Comparison of ENCODE assay signal across 21 cellular contexts in the genomic region with DNA sequence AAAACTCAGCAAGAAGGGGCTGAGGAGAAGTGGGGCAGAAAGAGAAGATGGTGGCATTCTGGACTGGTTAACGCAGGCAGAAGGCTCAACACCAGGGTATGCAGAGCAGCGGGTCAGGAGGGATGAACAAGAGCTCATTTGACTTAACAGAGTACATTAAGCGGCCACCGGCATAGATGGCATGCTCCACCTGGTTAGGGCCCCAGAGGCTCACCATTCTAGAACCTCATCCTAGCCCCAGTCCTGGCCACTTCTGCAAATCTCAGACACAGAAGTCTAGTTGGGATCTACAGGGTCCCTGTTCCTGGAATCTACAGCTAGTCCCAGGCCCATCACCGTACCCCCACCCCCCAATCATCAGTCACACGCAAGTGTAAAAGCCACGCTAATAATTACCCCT. TPM values are rescaled to one million over a fixed set of nuclear protein-coding genes. Genes with fewer than 3 reads are reported as not detected.
DNase-seq lines count a peak whose midpoint lies in the region; ATAC-seq and TF ChIP-seq lines count a peak whose summit lies in the region.
"Had no signal": no experiment of that assay in that cellular context is flagged by ENCODE, and none has a peak within 500 bp of the region (broad histone marks: within the 10 kb centered on the region; RNA-seq: fewer than 3 reads in every experiment).

No MANE protein-coding gene starts in this region.

- peaks cover 95% of the 10 kb centered on the region for H3K4me1 ChIP-seq in left ventricle myocardium inferior
- H3K4me1 ChIP-seq in upper lobe of left lung, result peaks cover 51 to 65% (median 56%) of the 10 kb centered on the region in 4 donors
- H3K4me1 ChIP-seq: parathyroid adenoma had no signal

- H3K4me1 Mint-ChIP-seq in neural crest cell, result peaks cover 21% of the 10 kb centered on the region

- 97 to 99% methylated on average over 7 of the region's 7 CpGs for WGBS in upper lobe of left lung, 2 donors

- H3K9me3 ChIP-seq in left ventricle myocardium inferior (replicated peaks) (no peaks in the 10 kb centered on the region), upper lobe of left lung (no peaks in the 10 kb centered on the region)
- H3K9me3 ChIP-seq: SK-N-SH had no signal

- DNase-seq in left ventricle myocardium inferior (no peak), left cardiac atrium (no peak), coronary artery (ENCODE audit: low spot score) (no peak), neural crest cell (ENCODE audit: low read depth, low spot score) (no peak), upper lobe of left lung (no peak), cerebellum (ENCODE audit: low spot score) (no peak)
- DNase-seq: activated CD8-positive, alpha-beta T cell treated with anti-CD3 and anti-CD28 coated beads, Interleukin-2, amount 10 ng/mL, durations not matched to agents 7 days and 5 days; activated naive CD4-positive, alpha-beta T cell treated with anti-CD3 and anti-CD28 coated beads, Interleukin-2, amount 50 U/mL, for 16 hours; activated T-cell treated with anti-CD3 and anti-CD28 coated beads, Interleukin-2, amount 50 U/mL, for 24 hours; C1 segment of cervical spinal cord; endodermal cell; NCI-H1105 treated with DMSO at 0.1 percent for 48 hours; NCI-H2081 treated with DMSO at 0.1 percent for 48 hours; NCI-H446 treated with DMSO at 0.1 percent for 48 hours; SK-N-SH; stimulated activated CD4-positive, alpha-beta T cell treated with anti-CD3 and anti-CD28 coated beads, Interleukin-2, amount 100 ng/mL, for 24 hours; stimulated activated naive B cell treated with anti-CD40 and anti-IgM and Interleukin-4, amounts not matched to agents 10 μg/mL and 1 μg/mL and 100 μg/mL, for 72 hours had no signal

- TF ChIP-seq CTCF in left ventricle myocardium inferior (IDR thresholded peaks at IDR 0.05; ENCODE audit: borderline replicate concordance), result no peak
- no peak for TF ChIP-seq CTCF in coronary artery (IDR thresholded peaks at IDR 0.05)
- TF ChIP-seq CTCF in neural crest cell (conservative IDR thresholded peaks at IDR 0.05), result no peak
- TF ChIP-seq CTCF in upper lobe of left lung (IDR thresholded peaks at IDR 0.05), result no peak

- peak overlapping the region; percentile 73 for H3K4me3 Mint-ChIP-seq in neural crest cell
- H3K4me3 Mint-ChIP-seq: activated CD8-positive, alpha-beta T cell treated with anti-CD3 and anti-CD28 coated beads, Interleukin-2, amount 10 ng/mL, durations not matched to agents 7 days and 5 days; activated T-cell treated with anti-CD3 and anti-CD28 coated beads, Interleukin-2, amount 50 U/mL, for 24 hours; endodermal cell; stimulated activated naive B cell treated with anti-CD40 and anti-IgM and Interleukin-4, amounts not matched to agents 10 μg/mL and 1 μg/mL and 100 μg/mL, for 72 hours had no signal

- intact Hi-C loops in left ventricle myocardium inferior (cut with micrococcal nuclease), result no loop called here
- intact Hi-C loops in left cardiac atrium (cut with DNase I), result no loop called here

- no peaks in the 10 kb centered on the region for H3K36me3 Mint-ChIP-seq in neural crest cell (ENCODE audit: low read depth)

- no peak for TF ChIP-seq POLR2A in upper lobe of left lung (IDR thresholded peaks at IDR 0.05)

- ATAC-seq in left cardiac atrium (no peak), upper lobe of left lung (ENCODE audit: low FRiP score in 2 of 2) (no peak), GM19328 (IDR thresholded peaks at IDR 0.05; ENCODE audit: unreplicated experiment) (no peak), HG02981 (IDR thresholded peaks at IDR 0.05; ENCODE audit: unreplicated experiment) (no peak)
- ATAC-seq: activated CD8-positive, alpha-beta T cell treated with anti-CD3 and anti-CD28 coated beads, Interleukin-2, amount 10 ng/mL, durations not matched to agents 7 days and 5 days; HCT116; stimulated activated naive B cell treated with anti-CD40 and anti-IgM and Interleukin-4, amounts not matched to agents 10 μg/mL and 1 μg/mL and 100 μg/mL, for 72 hours had no signal

- H3K27me3 Mint-ChIP-seq in neural crest cell (ENCODE audit: low read depth), result peaks cover 9% of the 10 kb centered on the region
- H3K27me3 Mint-ChIP-seq: stimulated activated naive B cell treated with anti-CD40 and anti-IgM and Interleukin-4, amounts not matched to agents 10 μg/mL and 1 μg/mL and 100 μg/mL, for 72 hours had no signal

- H3K27ac ChIP-seq in left ventricle myocardium inferior (replicated peaks) (peak overlapping the region; percentile 98), coronary artery (peak overlapping the region; percentile 74 to 100), upper lobe of left lung (peak overlapping the region; percentile 91 to 96 (median 94))

- H3K9me3 Mint-ChIP-seq in neural crest cell, result no peaks in the 10 kb centered on the region
- H3K9me3 Mint-ChIP-seq: activated T-cell treated with anti-CD3 and anti-CD28 coated beads, Interleukin-2, amount 50 U/mL, for 24 hours; endodermal cell; stimulated activated naive B cell treated with anti-CD40 and anti-IgM and Interleukin-4, amounts not matched to agents 10 μg/mL and 1 μg/mL and 100 μg/mL, for 72 hours had no signal

- H3K36me3 ChIP-seq in left ventricle myocardium inferior (peaks cover 35% of the 10 kb centered on the region), upper lobe of left lung (peaks cover 9 to 43% (median 32%) of the 10 kb centered on the region in 4 donors)

- H3K4me3 ChIP-seq in left ventricle myocardium inferior (peak overlapping the region; percentile 28), coronary artery (no peak overlapping the region), upper lobe of left lung (no peak overlapping the region)

- H3K27me3 ChIP-seq in left ventricle myocardium inferior (ENCODE audit: low read depth) (no peaks in the 10 kb centered on the region), upper lobe of left lung (no peaks in the 10 kb centered on the region)

- H3K27ac Mint-ChIP-seq in neural crest cell (ENCODE audit: unreplicated experiment), result no peak overlapping the region
- H3K27ac Mint-ChIP-seq: activated CD8-positive, alpha-beta T cell treated with anti-CD3 and anti-CD28 coated beads, Interleukin-2, amount 10 ng/mL, durations not matched to agents 7 days and 5 days; activated T-cell treated with anti-CD3 and anti-CD28 coated beads, Interleukin-2, amount 50 U/mL, for 24 hours; endodermal cell; stimulated activated naive B cell treated with anti-CD40 and anti-IgM and Interleukin-4, amounts not matched to agents 10 μg/mL and 1 μg/mL and 100 μg/mL, for 72 hours had no signal

- TF ChIP-seq EP300 in upper lobe of left lung (IDR thresholded peaks at IDR 0.05), result no peak

RNA-seq across cellular contexts. Expression of a gene that starts 1.7 kb away (rescaled TPM):
- total RNA-seq in left ventricle myocardium inferior (150 TPM), left cardiac atrium (100 to 1,000 TPM; 175 to 184 TPM), neural crest cell (45.1 and 53.2 TPM in 2 replicates), upper lobe of left lung (100 to 1,000 TPM; 186 to 358 (median 266) TPM), cerebellum (8.8 TPM)

RNA-seq across cellular contexts. Expression of a gene that starts 22.2 kb away (rescaled TPM):
- total RNA-seq in left ventricle myocardium inferior, result 35.2 TPM
- total RNA-seq in left cardiac atrium, result 10 to 100 TPM; 29.7 to 30.1 TPM
- 19.4 and 20.0 TPM in 2 replicates for total RNA-seq in neural crest cell
- total RNA-seq in upper lobe of left lung, result 100 to 1,000 TPM in 2 of 6 donors, 10 to 100 TPM in 4; 60.9 to 155 (median 84.6) TPM
- 30.8 TPM for total RNA-seq in cerebellum

RNA-seq across cellular contexts. Expression of a gene that starts 38.2 kb away (rescaled TPM):
- 37.5 TPM for total RNA-seq in left ventricle myocardium inferior
- total RNA-seq in left cardiac atrium, result 10 to 100 TPM; 37.0 to 44.4 TPM
- total RNA-seq in neural crest cell, result 57.5 and 58.5 TPM in 2 replicates
- total RNA-seq in upper lobe of left lung, result 100 to 1,000 TPM in 1 of 6 donors, 10 to 100 TPM in 5; 37.7 to 121 (median 65.8) TPM
- 76.1 TPM for total RNA-seq in cerebellum
